1 cellular context compared by ENCODE assay signal in genomic region chr19:1254530-1255185, GRCh38.
TF ChIP-seq lines count a peak whose summit lies in the region.

No MANE protein-coding gene starts in this region.

TF ChIP-seq in HepG2, 621 proteins besides CTCF, POLR2A, EP300 and RAD21 (continued from another document and continues in another):
- TF ChIP-seq ZBTB4 (CRISPR knock-in tag; IDR thresholded peaks at IDR 0.05; ENCODE audit: borderline replicate concordance) (no peak), ZBTB34 (CRISPR knock-in tag; IDR thresholded peaks at IDR 0.05) (no peak), ZNF124 (CRISPR knock-in tag; IDR thresholded peaks at IDR 0.05) (no peak), CC2D1A (CRISPR knock-in tag; IDR thresholded peaks at IDR 0.05) (no peak), SMAD1 (CRISPR knock-in tag; IDR thresholded peaks at IDR 0.05; ENCODE audit: borderline replicate concordance, low read depth) (no peak), TBL1XR1 (IDR thresholded peaks at IDR 0.05; ENCODE audit: borderline replicate concordance, low read length, partially characterized antibody) (no peak), ISX (CRISPR knock-in tag; conservative IDR thresholded peaks at IDR 0.05) (no peak), TAF15 (IDR thresholded peaks at IDR 0.05; ENCODE audit: low read depth, low read length, poor library complexity, severe bottlenecking) (no peak), POLR2AphosphoS5 (IDR thresholded peaks at IDR 0.05; ENCODE audit: low read depth, low read length) (peak; percentile 54), ZNF276 (CRISPR knock-in tag; IDR thresholded peaks at IDR 0.05; ENCODE audit: low read depth) (no peak), ZNF503 (CRISPR knock-in tag; IDR thresholded peaks at IDR 0.05) (no peak), EEA1 (CRISPR knock-in tag; IDR thresholded peaks at IDR 0.05; ENCODE audit: borderline replicate concordance) (no peak), NR2C2 (CRISPR knock-in tag; IDR thresholded peaks at IDR 0.05; ENCODE audit: borderline replicate concordance) (peak; percentile 92), DPF2 (CRISPR knock-in tag; IDR thresholded peaks at IDR 0.05; ENCODE audit: borderline replicate concordance, low read depth) (peak; percentile 50), USF2 (IDR thresholded peaks at IDR 0.05; ENCODE audit: low read depth, low read length) (no peak), USF2 (CRISPR knock-in tag; IDR thresholded peaks at IDR 0.05; ENCODE audit: borderline replicate concordance) (no peak), ZBTB14 (CRISPR knock-in tag; IDR thresholded peaks at IDR 0.05) (no peak), GATAD2A (CRISPR knock-in tag; IDR thresholded peaks at IDR 0.05) (peak; percentile 61; the same call in 1 of the 2 replicates), ATF6 (CRISPR knock-in tag; conservative IDR thresholded peaks at IDR 0.05) (no peak), HOMEZ (CRISPR knock-in tag; IDR thresholded peaks at IDR 0.05; ENCODE audit: low read depth) (peak; percentile 70; the same call in 1 of the 2 replicates), ATF7-NPFF (CRISPR knock-in tag; IDR thresholded peaks at IDR 0.05; ENCODE audit: low read depth) (no peak), ZNF550 (CRISPR knock-in tag; IDR thresholded peaks at IDR 0.05; ENCODE audit: borderline replicate concordance) (no peak), ZNF777 (CRISPR knock-in tag; IDR thresholded peaks at IDR 0.05) (no peak), ARNT2 (CRISPR knock-in tag; IDR thresholded peaks at IDR 0.05; ENCODE audit: low read depth) (0 out of 2 replicates have a peak, but pooled peaks have one; percentile 28), ZNF562 (CRISPR knock-in tag; IDR thresholded peaks at IDR 0.05; ENCODE audit: borderline replicate concordance) (no peak), THAP8 (CRISPR knock-in tag; IDR thresholded peaks at IDR 0.05; ENCODE audit: borderline replicate concordance) (no peak), NFE2L1 (CRISPR knock-in tag; IDR thresholded peaks at IDR 0.05; ENCODE audit: borderline replicate concordance) (no peak), TARDBP (CRISPR knock-in tag; IDR thresholded peaks at IDR 0.05) (peak; percentile 48; the same call in 1 of the 2 replicates), ZNF704 (CRISPR knock-in tag; IDR thresholded peaks at IDR 0.05; ENCODE audit: borderline replicate concordance) (no peak), ZBTB20 (CRISPR knock-in tag; IDR thresholded peaks at IDR 0.05; ENCODE audit: borderline replicate concordance, low read depth) (no peak), U2AF1 (optimal IDR thresholded peaks at IDR 0.05; ENCODE audit: low read depth, low read length) (no peak), ZNF280B (CRISPR knock-in tag; IDR thresholded peaks at IDR 0.05; ENCODE audit: borderline replicate concordance) (no peak), DNMT1 (CRISPR knock-in tag; IDR thresholded peaks at IDR 0.05) (no peak), CENPBD1 (CRISPR knock-in tag; IDR thresholded peaks at IDR 0.05; ENCODE audit: borderline replicate concordance, low read depth) (no peak)
